ENCODE assay signal across 1 cellular context in genomic region chr3:119498188-119498987, GRCh38.
TF ChIP-seq lines count a peak whose summit lies in the region.

TIMMDC1 (plus strand) TSS chr3:119498547; CDS start chr3:119498734, 187 bp downstream.

TF ChIP-seq in HepG2, 621 proteins besides CTCF, POLR2A, EP300 and RAD21 (continued from another document and continues in another):
- TF ChIP-seq REST (IDR thresholded peaks at IDR 0.05; ENCODE audit: borderline replicate concordance in 1 of 2, low read depth in 1 of 2, low read length in 2 of 2) (0 out of 4 replicates have a peak, but pooled peaks of 1 of the 2 experiments have one; percentile 14), NPAS2 (CRISPR knock-in tag; IDR thresholded peaks at IDR 0.05; ENCODE audit: borderline replicate concordance) (no peak), PRMT3 (CRISPR knock-in tag; IDR thresholded peaks at IDR 0.05; ENCODE audit: borderline replicate concordance, low read depth) (no peak), KLF9 (CRISPR knock-in tag; IDR thresholded peaks at IDR 0.05; ENCODE audit: low read depth) (0 out of 2 replicates have a peak, but pooled peaks have one; percentile 56), ZNF710 (CRISPR knock-in tag; IDR thresholded peaks at IDR 0.05; ENCODE audit: borderline replicate concordance) (0 out of 2 replicates have a peak, but pooled peaks have one; percentile 62), ZNF672 (CRISPR knock-in tag; IDR thresholded peaks at IDR 0.05) (peak; percentile 84; the same call in 1 of the 2 replicates), TBX2 (CRISPR knock-in tag; IDR thresholded peaks at IDR 0.05; ENCODE audit: borderline replicate concordance) (peak; percentile 85), KLF11 (CRISPR knock-in tag; IDR thresholded peaks at IDR 0.05) (no peak), XRCC5 (optimal IDR thresholded peaks at IDR 0.05; ENCODE audit: low read length) (peak; percentile 76), ATF6 (CRISPR knock-in tag; conservative IDR thresholded peaks at IDR 0.05) (0 out of 2 replicates have a peak, but pooled peaks have one; percentile 67), ZNF205 (CRISPR knock-in tag; IDR thresholded peaks at IDR 0.05) (peak; percentile 64; the same call in 1 of the 2 replicates), ZNF180 (CRISPR knock-in tag; IDR thresholded peaks at IDR 0.05; ENCODE audit: borderline replicate concordance, low read depth) (no peak), PHB2 (IDR thresholded peaks at IDR 0.05; ENCODE audit: partially characterized antibody) (no peak), HOXA7 (CRISPR knock-in tag; IDR thresholded peaks at IDR 0.05) (no peak), ZFP36L2 (CRISPR knock-in tag; IDR thresholded peaks at IDR 0.05) (no peak), ZNF703 (CRISPR knock-in tag; IDR thresholded peaks at IDR 0.05; ENCODE audit: borderline replicate concordance) (no peak), TBL1XR1 (IDR thresholded peaks at IDR 0.05; ENCODE audit: borderline replicate concordance, low read length, partially characterized antibody) (peak; percentile 20), ZNF780A (CRISPR knock-in tag; IDR thresholded peaks at IDR 0.05) (0 out of 2 replicates have a peak, but pooled peaks have one; percentile 54), ZNF251 (CRISPR knock-in tag; IDR thresholded peaks at IDR 0.05) (no peak), KDM3A (CRISPR knock-in tag; IDR thresholded peaks at IDR 0.05; ENCODE audit: low read depth) (0 out of 2 replicates have a peak, but pooled peaks have one; percentile 28), BRCA1 (CRISPR knock-in tag; IDR thresholded peaks at IDR 0.05) (no peak), NFKB2 (CRISPR knock-in tag; IDR thresholded peaks at IDR 0.05; ENCODE audit: borderline replicate concordance) (peak; percentile 42; the same call in 1 of the 2 replicates), HES4 (CRISPR knock-in tag; IDR thresholded peaks at IDR 0.05; ENCODE audit: borderline replicate concordance) (peak; percentile 60; the same call in 1 of the 2 replicates), SMC3 (IDR thresholded peaks at IDR 0.05; ENCODE audit: low read length) (no peak), JARID2 (CRISPR knock-in tag; IDR thresholded peaks at IDR 0.05; ENCODE audit: insufficient replicate concordance) (no peak), SMAD3 (CRISPR knock-in tag; IDR thresholded peaks at IDR 0.05) (peak; percentile 87), RBFOX2 (IDR thresholded peaks at IDR 0.05; ENCODE audit: low read depth, low read length) (peak; percentile 89), HNRNPUL1 (IDR thresholded peaks at IDR 0.05; ENCODE audit: low read depth, low read length) (no peak), BHLHE40 (IDR thresholded peaks at IDR 0.05; ENCODE audit: low read length) (no peak), HDAC6 (IDR thresholded peaks at IDR 0.05; ENCODE audit: low read depth, low read length) (no peak), SRSF9 (IDR thresholded peaks at IDR 0.05; ENCODE audit: borderline replicate concordance, insufficient read depth, low read depth, low read length, poor library complexity, severe bottlenecking) (no peak), ZNF569 (CRISPR knock-in tag; IDR thresholded peaks at IDR 0.05; ENCODE audit: borderline replicate concordance) (no peak), GPBP1L1 (CRISPR knock-in tag; IDR thresholded peaks at IDR 0.05) (no peak), KAT7 (CRISPR knock-in tag; IDR thresholded peaks at IDR 0.05; ENCODE audit: borderline replicate concordance) (0 out of 2 replicates have a peak, but pooled peaks have one; percentile 35), ZNF431 (CRISPR knock-in tag; IDR thresholded peaks at IDR 0.05; ENCODE audit: borderline replicate concordance, low read depth) (peak; percentile 92), ZBTB1 (CRISPR knock-in tag; IDR thresholded peaks at IDR 0.05; ENCODE audit: borderline replicate concordance) (no peak)
- TF ChIP-seq, protein P1, sequence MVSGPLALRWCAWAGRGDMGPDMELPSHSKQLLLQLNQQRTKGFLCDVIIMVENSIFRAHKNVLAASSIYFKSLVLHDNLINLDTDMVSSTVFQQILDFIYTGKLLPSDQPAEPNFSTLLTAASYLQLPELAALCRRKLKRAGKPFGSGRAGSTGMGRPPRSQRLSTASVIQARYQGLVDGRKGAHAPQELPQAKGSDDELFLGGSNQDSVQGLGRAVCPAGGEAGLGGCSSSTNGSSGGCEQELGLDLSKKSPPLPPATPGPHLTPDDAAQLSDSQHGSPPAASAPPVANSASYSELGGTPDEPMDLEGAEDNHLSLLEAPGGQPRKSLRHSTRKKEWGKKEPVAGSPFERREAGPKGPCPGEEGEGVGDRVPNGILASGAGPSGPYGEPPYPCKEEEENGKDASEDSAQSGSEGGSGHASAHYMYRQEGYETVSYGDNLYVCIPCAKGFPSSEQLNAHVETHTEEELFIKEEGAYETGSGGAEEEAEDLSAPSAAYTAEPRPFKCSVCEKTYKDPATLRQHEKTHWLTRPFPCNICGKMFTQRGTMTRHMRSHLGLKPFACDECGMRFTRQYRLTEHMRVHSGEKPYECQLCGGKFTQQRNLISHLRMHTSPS (CRISPR knock-in tag; IDR thresholded peaks at IDR 0.05; ENCODE audit: low read depth) = peak; percentile 61
- TF ChIP-seq, protein P2, sequence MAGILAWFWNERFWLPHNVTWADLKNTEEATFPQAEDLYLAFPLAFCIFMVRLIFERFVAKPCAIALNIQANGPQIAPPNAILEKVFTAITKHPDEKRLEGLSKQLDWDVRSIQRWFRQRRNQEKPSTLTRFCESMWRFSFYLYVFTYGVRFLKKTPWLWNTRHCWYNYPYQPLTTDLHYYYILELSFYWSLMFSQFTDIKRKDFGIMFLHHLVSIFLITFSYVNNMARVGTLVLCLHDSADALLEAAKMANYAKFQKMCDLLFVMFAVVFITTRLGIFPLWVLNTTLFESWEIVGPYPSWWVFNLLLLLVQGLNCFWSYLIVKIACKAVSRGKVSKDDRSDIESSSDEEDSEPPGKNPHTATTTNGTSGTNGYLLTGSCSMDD (CRISPR knock-in tag; IDR thresholded peaks at IDR 0.05) = no peak
- TF ChIP-seq, protein P3, sequence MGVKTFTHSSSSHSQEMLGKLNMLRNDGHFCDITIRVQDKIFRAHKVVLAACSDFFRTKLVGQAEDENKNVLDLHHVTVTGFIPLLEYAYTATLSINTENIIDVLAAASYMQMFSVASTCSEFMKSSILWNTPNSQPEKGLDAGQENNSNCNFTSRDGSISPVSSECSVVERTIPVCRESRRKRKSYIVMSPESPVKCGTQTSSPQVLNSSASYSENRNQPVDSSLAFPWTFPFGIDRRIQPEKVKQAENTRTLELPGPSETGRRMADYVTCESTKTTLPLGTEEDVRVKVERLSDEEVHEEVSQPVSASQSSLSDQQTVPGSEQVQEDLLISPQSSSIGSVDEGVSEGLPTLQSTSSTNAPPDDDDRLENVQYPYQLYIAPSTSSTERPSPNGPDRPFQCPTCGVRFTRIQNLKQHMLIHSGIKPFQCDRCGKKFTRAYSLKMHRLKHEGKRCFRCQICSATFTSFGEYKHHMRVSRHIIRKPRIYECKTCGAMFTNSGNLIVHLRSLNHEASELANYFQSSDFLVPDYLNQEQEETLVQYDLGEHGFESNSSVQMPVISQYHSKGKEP (CRISPR knock-in tag; IDR thresholded peaks at IDR 0.05) = no peak
- TF ChIP-seq, protein P4, sequence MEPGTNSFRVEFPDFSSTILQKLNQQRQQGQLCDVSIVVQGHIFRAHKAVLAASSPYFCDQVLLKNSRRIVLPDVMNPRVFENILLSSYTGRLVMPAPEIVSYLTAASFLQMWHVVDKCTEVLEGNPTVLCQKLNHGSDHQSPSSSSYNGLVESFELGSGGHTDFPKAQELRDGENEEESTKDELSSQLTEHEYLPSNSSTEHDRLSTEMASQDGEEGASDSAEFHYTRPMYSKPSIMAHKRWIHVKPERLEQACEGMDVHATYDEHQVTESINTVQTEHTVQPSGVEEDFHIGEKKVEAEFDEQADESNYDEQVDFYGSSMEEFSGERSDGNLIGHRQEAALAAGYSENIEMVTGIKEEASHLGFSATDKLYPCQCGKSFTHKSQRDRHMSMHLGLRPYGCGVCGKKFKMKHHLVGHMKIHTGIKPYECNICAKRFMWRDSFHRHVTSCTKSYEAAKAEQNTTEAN (CRISPR knock-in tag; conservative IDR thresholded peaks at IDR 0.05) = no peak
- TF ChIP-seq, protein P5, sequence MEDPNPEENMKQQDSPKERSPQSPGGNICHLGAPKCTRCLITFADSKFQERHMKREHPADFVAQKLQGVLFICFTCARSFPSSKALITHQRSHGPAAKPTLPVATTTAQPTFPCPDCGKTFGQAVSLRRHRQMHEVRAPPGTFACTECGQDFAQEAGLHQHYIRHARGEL (CRISPR knock-in tag; IDR thresholded peaks at IDR 0.05) = no peak
- TF ChIP-seq, protein P6, sequence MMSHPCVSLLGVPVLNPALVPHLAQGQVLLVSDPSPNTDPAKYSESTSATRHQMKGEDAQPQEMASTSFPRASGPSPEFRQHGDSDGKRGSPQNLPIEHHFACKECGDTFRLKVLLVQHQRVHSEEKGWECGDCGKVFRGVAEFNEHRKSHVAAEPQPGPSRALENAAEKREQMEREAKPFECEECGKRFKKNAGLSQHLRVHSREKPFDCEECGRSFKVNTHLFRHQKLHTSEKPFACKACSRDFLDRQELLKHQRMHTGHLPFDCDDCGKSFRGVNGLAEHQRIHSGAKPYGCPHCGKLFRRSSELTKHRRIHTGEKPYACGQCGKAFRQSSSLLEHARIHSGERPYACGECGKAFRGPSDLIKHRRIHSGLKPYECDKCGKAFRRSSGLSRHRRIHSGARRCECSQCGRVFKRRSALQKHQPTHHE (CRISPR knock-in tag; IDR thresholded peaks at IDR 0.05; ENCODE audit: borderline replicate concordance) = peak; percentile 49; the same call in 1 of the 2 replicates
- TF ChIP-seq, protein P7, sequence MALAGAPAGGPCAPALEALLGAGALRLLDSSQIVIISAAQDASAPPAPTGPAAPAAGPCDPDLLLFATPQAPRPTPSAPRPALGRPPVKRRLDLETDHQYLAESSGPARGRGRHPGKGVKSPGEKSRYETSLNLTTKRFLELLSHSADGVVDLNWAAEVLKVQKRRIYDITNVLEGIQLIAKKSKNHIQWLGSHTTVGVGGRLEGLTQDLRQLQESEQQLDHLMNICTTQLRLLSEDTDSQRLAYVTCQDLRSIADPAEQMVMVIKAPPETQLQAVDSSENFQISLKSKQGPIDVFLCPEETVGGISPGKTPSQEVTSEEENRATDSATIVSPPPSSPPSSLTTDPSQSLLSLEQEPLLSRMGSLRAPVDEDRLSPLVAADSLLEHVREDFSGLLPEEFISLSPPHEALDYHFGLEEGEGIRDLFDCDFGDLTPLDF (CRISPR knock-in tag; IDR thresholded peaks at IDR 0.05) = no peak; the same call in 1 of the 2 replicates
